ENCODE assay signal across 18 cellular contexts in the genomic region with DNA sequence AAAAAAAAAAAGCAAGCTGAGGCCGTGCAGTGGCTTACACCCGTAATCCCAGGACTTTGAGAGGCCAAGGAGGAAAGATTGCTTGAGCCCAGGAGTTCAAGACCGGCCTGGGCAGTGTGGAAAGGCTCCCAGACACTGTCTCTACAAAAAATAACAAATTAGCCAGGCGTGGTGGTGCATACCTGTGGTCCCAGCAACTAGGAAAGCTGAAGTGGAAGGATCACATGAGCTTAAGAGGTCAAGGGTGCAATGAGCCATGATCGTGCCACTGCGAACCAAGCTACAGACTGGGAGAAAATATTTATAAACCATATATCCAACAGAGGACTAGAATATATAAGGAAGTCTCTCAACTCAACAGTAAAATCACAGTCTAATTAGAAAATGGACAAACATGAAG. TPM values are rescaled to one million over a fixed set of nuclear protein-coding genes. Genes with fewer than 3 reads are reported as not detected.
DNase-seq lines count a peak whose midpoint lies in the region; ATAC-seq, FAIRE-seq and TF ChIP-seq lines count a peak whose summit lies in the region.
"Had no signal": no experiment of that assay in that cellular context is flagged by ENCODE, and none has a peak within 500 bp of the region (broad histone marks: within the 10 kb centered on the region; RNA-seq: fewer than 3 reads in every experiment).

No MANE protein-coding gene starts in this region.

- H3K4me2 ChIP-seq in astrocyte (ENCODE audit: low read length) (no peak overlapping the region), HepG2 (ENCODE audit: low read depth, low read length) (no peak overlapping the region), neural progenitor cell (no peak overlapping the region)
- H3K4me2 ChIP-seq: BLaER1 had no signal

- CTCF ChIA-PET in HepG2 (lab: Yijun Ruan, JAX; ENCODE audit: low intra/inter-chr PET ratio, low total read pairs): no interaction called here

- H3K36me3 ChIP-seq in astrocyte (ENCODE audit: insufficient read depth, low read length): no peaks in the 10 kb centered on the region
- no peaks in the 10 kb centered on the region for H3K36me3 ChIP-seq in HepG2 (replicated peaks in 1 of 2; ENCODE audit: control insufficient read depth in 1 of 2, insufficient read depth in 2 of 2, low read length in 2 of 2)
- H3K36me3 ChIP-seq in neural progenitor cell: no peaks in the 10 kb centered on the region
- H3K36me3 ChIP-seq in thyroid gland: no peaks in the 10 kb centered on the region
- peaks cover 0 to 6% of the 10 kb centered on the region in 2 donors for H3K36me3 ChIP-seq in psoas muscle (ENCODE audit: insufficient read depth in 1 of 2, low read depth in 1 of 2)
- H3K36me3 ChIP-seq: BLaER1 had no signal

- H3F3A ChIP-seq in neural progenitor cell (ENCODE audit: low read depth): no peaks in the 10 kb centered on the region

- in situ Hi-C loops in HepG2 (cut with HindIII; ENCODE audit: extremely low pct_ligation_motif_present, low pct_unique_long_range_greater_than_20kb): no loop called here
- in situ Hi-C loops in GM13977 (cut with MboI; ENCODE audit: low pct_unique_long_range_greater_than_20kb, low sequenced_read_pairs, unreplicated experiment): no loop called here

- H3K9ac ChIP-seq in astrocyte (ENCODE audit: low read length): no peak overlapping the region
- H3K9ac ChIP-seq in HepG2 (ENCODE audit: insufficient read depth, low read depth, low read length): no peak overlapping the region
- no peak overlapping the region for H3K9ac ChIP-seq in neural progenitor cell
- H3K9ac ChIP-seq: BLaER1 had no signal

- H3K9me3 ChIP-seq in astrocyte (ENCODE audit: insufficient read depth, low read depth, low read length): no peaks in the 10 kb centered on the region
- no peaks in the 10 kb centered on the region for H3K9me3 ChIP-seq in HepG2 (ENCODE audit: low read length)
- H3K9me3 ChIP-seq in neural progenitor cell (ENCODE audit: low read depth): no peaks in the 10 kb centered on the region
- H3K9me3 ChIP-seq in thyroid gland: no peaks in the 10 kb centered on the region
- H3K9me3 ChIP-seq in psoas muscle: no peaks in the 10 kb centered on the region
- H3K9me3 ChIP-seq: BLaER1 had no signal

- H3K4me1 Mint-ChIP-seq in astrocyte (ENCODE audit: low read depth, unreplicated experiment): no peaks in the 10 kb centered on the region
- peaks cover 27% of the 10 kb centered on the region for H3K4me1 Mint-ChIP-seq in neural progenitor cell
- H3K4me1 Mint-ChIP-seq in osteocyte (ENCODE audit: unreplicated experiment): no peaks in the 10 kb centered on the region
- H3K4me1 Mint-ChIP-seq: CD4-positive, alpha-beta memory T cell; H9 had no signal

- H3K9me3 Mint-ChIP-seq in astrocyte (ENCODE audit: unreplicated experiment): peaks cover 3% of the 10 kb centered on the region
- H3K9me3 Mint-ChIP-seq in neural progenitor cell: no peaks in the 10 kb centered on the region
- H3K9me3 Mint-ChIP-seq in osteocyte (ENCODE audit: unreplicated experiment): no peaks in the 10 kb centered on the region

- H3K27ac ChIP-seq in astrocyte (ENCODE audit: low read depth, low read length) (no peak overlapping the region), HepG2 (ENCODE audit: extremely low read length, insufficient read depth, low read length) (no peak overlapping the region), neural progenitor cell (no peak overlapping the region), thyroid gland (peak overlapping the region; percentile 49 to 67 (median 65)), psoas muscle (no peak overlapping the region)
- H3K27ac ChIP-seq: BLaER1 had no signal

- H3K4me3 Mint-ChIP-seq in astrocyte (ENCODE audit: unreplicated experiment) (no peak overlapping the region), neural progenitor cell (peak overlapping the region; percentile 13), osteocyte (ENCODE audit: unreplicated experiment) (no peak overlapping the region)
- H3K4me3 Mint-ChIP-seq: H9 had no signal

- intact Hi-C loops in HepG2 (cut with micrococcal nuclease; ENCODE audit: unreplicated experiment) (no loop called here), thyroid gland (cut with DNase I) (no loop called here), psoas muscle (cut with DNase I) (no loop called here)

- H2AFZ ChIP-seq in astrocyte (ENCODE audit: low read depth, low read length) (no peak overlapping the region), HepG2 (ENCODE audit: low read length) (no peak overlapping the region), neural progenitor cell (replicated peaks) (no peak overlapping the region)

- H3K36me3 Mint-ChIP-seq in astrocyte (ENCODE audit: low read depth, unreplicated experiment): peaks cover 20% of the 10 kb centered on the region
- peaks cover 25% of the 10 kb centered on the region for H3K36me3 Mint-ChIP-seq in neural progenitor cell
- H3K36me3 Mint-ChIP-seq in osteocyte (ENCODE audit: unreplicated experiment): no peaks in the 10 kb centered on the region
- H3K36me3 Mint-ChIP-seq: CD4-positive, alpha-beta memory T cell had no signal

- H3K27me3 Mint-ChIP-seq in astrocyte (ENCODE audit: low read depth, unreplicated experiment): peaks cover 5% of the 10 kb centered on the region
- peaks cover 3% of the 10 kb centered on the region for H3K27me3 Mint-ChIP-seq in neural progenitor cell (ENCODE audit: insufficient read depth, low read depth)
- H3K27me3 Mint-ChIP-seq in osteocyte (ENCODE audit: unreplicated experiment): no peaks in the 10 kb centered on the region

- H4K20me1 ChIP-seq in astrocyte (ENCODE audit: insufficient read depth, low read length) (peaks cover 6% of the 10 kb centered on the region), HepG2 (ENCODE audit: insufficient read depth, low read length) (no peaks in the 10 kb centered on the region), neural progenitor cell (ENCODE audit: low read depth) (no peaks in the 10 kb centered on the region)
- H4K20me1 ChIP-seq: BLaER1 had no signal

- WGBS in HepG2 (ENCODE audit: low lambda C conversion rate): 9% methylated on average over 6 of the region's 6 CpGs
- WGBS in thyroid gland, 2 donors: 36 to 40% methylated on average over 6 of the region's 6 CpGs
- WGBS in psoas muscle, 3 donors: 68 to 80% (median 74%) methylated on average over 6 of the region's 6 CpGs

- TF ChIP-seq CTCF in astrocyte (IDR thresholded peaks at IDR 0.05; ENCODE audit: insufficient read depth, low read depth, low read length): no peak
- TF ChIP-seq CTCF in HepG2 (CRISPR knock-in tag; IDR thresholded peaks at IDR 0.05): no peak
- TF ChIP-seq CTCF in neural progenitor cell (IDR thresholded peaks at IDR 0.05): no peak
- no peak for TF ChIP-seq CTCF in thyroid gland (IDR thresholded peaks at IDR 0.05)
- no peak for TF ChIP-seq CTCF in GM13977 (IDR thresholded peaks at IDR 0.05; ENCODE audit: extremely low read depth, insufficient read depth, missing control alignments)
- no peak for TF ChIP-seq CTCF in psoas muscle (IDR thresholded peaks at IDR 0.05)
- no peak for TF ChIP-seq CTCF in osteocyte (IDR thresholded peaks at IDR 0.05)

- TF ChIP-seq RAD21 in HepG2 (CRISPR knock-in tag; IDR thresholded peaks at IDR 0.05): no peak

- TF ChIP-seq EP300 in HepG2 (IDR thresholded peaks at IDR 0.05; ENCODE audit: low read depth in 2 of 2, low read length in 2 of 2) (no peak), HepG2 (CRISPR knock-in tag; IDR thresholded peaks at IDR 0.05; ENCODE audit: borderline replicate concordance) (no peak)

- FAIRE-seq in astrocyte (lab: Jason Lieb, UNC): no peak
- peak; percentile 39 for FAIRE-seq in HepG2 (lab: Jason Lieb, UNC)
- FAIRE-seq: A204.1, GM12892, H1 had no signal

- H3K4me3 ChIP-seq in astrocyte (ENCODE audit: insufficient read depth, low read depth, low read length): no peak overlapping the region
- no peak overlapping the region for H3K4me3 ChIP-seq in HepG2 (replicated peaks in 1 of 3; ENCODE audit: insufficient read depth in 1 of 3, low read depth in 2 of 3, low read length in 3 of 3)
- no peak overlapping the region for H3K4me3 ChIP-seq in neural progenitor cell
- H3K4me3 ChIP-seq in thyroid gland (replicated peaks in 1 of 3): no peak overlapping the region
- H3K4me3 ChIP-seq in psoas muscle: no peak overlapping the region
- H3K4me3 ChIP-seq: BLaER1 had no signal

- TF ChIP-seq POLR2A in HepG2 (IDR thresholded peaks at IDR 0.05; ENCODE audit: insufficient read depth in 1 of 2, low read depth in 2 of 2, low read length in 2 of 2) (no peak), thyroid gland (IDR thresholded peaks at IDR 0.05) (no peak)

- POLR2A ChIA-PET in HepG2 (lab: Yijun Ruan, JAX): interaction anchor here (1.4 kb wide), 1 partner anchor 10 kb away, joined by 5 read pairs; the partner anchor contains the start of gene KLHDC8B

- H3K27me3 ChIP-seq in astrocyte (ENCODE audit: insufficient read depth, low read length) (no peaks in the 10 kb centered on the region), HepG2 (ENCODE audit: control insufficient read depth in 1 of 2, insufficient read depth in 2 of 2, low read length in 2 of 2) (no peaks in the 10 kb centered on the region; a peak in 1 of 5 replicates), neural progenitor cell (no peaks in the 10 kb centered on the region), thyroid gland (no peaks in the 10 kb centered on the region), psoas muscle (ENCODE audit: insufficient read depth in 3 of 3, low read length in 2 of 3) (no peaks in the 10 kb centered on the region)
- H3K27me3 ChIP-seq: BLaER1 had no signal

- DNase-seq in astrocyte (ENCODE audit: low read depth): no peak
- DNase-seq in HepG2 (ENCODE audit: low spot score): no peak
- DNase-seq in neural progenitor cell (ENCODE audit: low spot score): no peak
- DNase-seq in thyroid gland: peak; percentile 72 to 76
- no peak for DNase-seq in GM13977 (ENCODE audit: low spot score)
- no peak for DNase-seq in psoas muscle
- no peak for DNase-seq in osteocyte (ENCODE audit: extremely low spot score, unreplicated experiment)
- DNase-seq: ACHN; AML-193; CD4-positive, alpha-beta memory T cell; DMS153; DMS79; GDM1; H9 had no signal

- ATAC-seq in HepG2 (no peak; the same call in 1 of the 3 replicates), psoas muscle (no peak)

- H3K27ac Mint-ChIP-seq in astrocyte (ENCODE audit: unreplicated experiment) (peak overlapping the region; percentile 12), neural progenitor cell (peak overlapping the region; percentile 31), osteocyte (ENCODE audit: unreplicated experiment) (no peak overlapping the region)
- H3K27ac Mint-ChIP-seq: CD4-positive, alpha-beta memory T cell had no signal

- H3K4me1 ChIP-seq in astrocyte (ENCODE audit: insufficient read depth, low read length): no peaks in the 10 kb centered on the region
- peaks cover 26% of the 10 kb centered on the region for H3K4me1 ChIP-seq in HepG2 (ENCODE audit: insufficient read depth, low read length)
- H3K4me1 ChIP-seq in neural progenitor cell: no peaks in the 10 kb centered on the region
- peaks cover 14 to 37% of the 10 kb centered on the region in 2 donors for H3K4me1 ChIP-seq in thyroid gland
- no peaks in the 10 kb centered on the region for H3K4me1 ChIP-seq in psoas muscle

- BruUV-seq in HepG2 (replicated peaks; lab: Mats Ljungman, UMichigan): no TSS peak

- H3K79me2 ChIP-seq in astrocyte (ENCODE audit: insufficient read depth, low read length) (no peaks in the 10 kb centered on the region), HepG2 (ENCODE audit: insufficient read depth, low read length) (no peaks in the 10 kb centered on the region), neural progenitor cell (ENCODE audit: low read depth) (no peaks in the 10 kb centered on the region)

RNA-seq across cellular contexts. Expression of gene KLHDC8B, which starts 10.0 kb away (rescaled TPM):
- total RNA-seq in astrocyte (30.2 and 31.6 TPM in 2 replicates), HepG2 (2016; rRNA removed; fragmentation: Illumina TruSeq; extraction: Trizol) (17.2 and 17.7 TPM in 2 replicates), neural progenitor cell (ENCODE audit: low replicate concordance) (14.8 and 45.1 TPM in 2 replicates), thyroid gland (10 to 100 TPM; 47.0 to 60.9 (median 57.2) TPM), psoas muscle (10 to 100 TPM; 24.7 to 84.5 (median 29.2) TPM), osteocyte (17.9 and 20.4 TPM in 2 replicates)
- total RNA-seq in HepG2 (2016; cell fraction: cytosol; rRNA removed; fragmentation: Illumina TruSeq; extraction: Trizol; ENCODE audit: low read depth): 5.3 and 6.0 TPM in 2 replicates
- 18.2 and 18.3 TPM in 2 replicates for total RNA-seq in HepG2 (2016; cell fraction: insoluble cytoplasmic fraction; rRNA removed; fragmentation: Illumina TruSeq; extraction: Trizol)
- 12.5 and 13.9 TPM in 2 replicates for total RNA-seq in HepG2 (2016; cell fraction: membrane; rRNA removed; fragmentation: Illumina TruSeq; extraction: Trizol)
- 9.8 and 11.3 TPM in 2 replicates for total RNA-seq in HepG2 (2016; cell fraction: nucleus; rRNA removed; fragmentation: Illumina TruSeq; extraction: Trizol)
- polyA plus RNA-seq in HepG2 (2011; rRNA removed) (17.8 and 25.3 TPM in 2 replicates), psoas muscle (10 to 100 TPM; 26.7 to 36.1 (median 28.3) TPM)
- 22.1 and 25.8 TPM in 2 replicates for polyA plus RNA-seq in HepG2 (2011; cell fraction: cytosol; rRNA removed)
- polyA plus RNA-seq in HepG2 (2011; cell fraction: nucleus; rRNA removed): 23.7 and 30.7 TPM in 2 replicates
- 10.3 and 15.5 TPM in 2 replicates for polyA plus RNA-seq in HepG2 (2012)
- 3.5 and 4.4 TPM in 2 replicates for polyA plus RNA-seq in HepG2 (2016; cell fraction: cytosol; fragmentation: Illumina TruSeq; extraction: Trizol; ENCODE audit: low read depth)
- polyA plus RNA-seq in HepG2 (2016; cell fraction: insoluble cytoplasmic fraction; fragmentation: Illumina TruSeq; extraction: Trizol; ENCODE audit: low read depth): 15.1 and 17.0 TPM in 2 replicates
- polyA plus RNA-seq in HepG2 (2016; cell fraction: membrane; fragmentation: Illumina TruSeq; extraction: Trizol; ENCODE audit: low read depth): 8.7 and 9.4 TPM in 2 replicates
- polyA plus RNA-seq in HepG2 (2016; cell fraction: nucleus; fragmentation: Illumina TruSeq; extraction: Trizol; ENCODE audit: insufficient read depth, low read depth): 19.1 and 19.7 TPM in 2 replicates
- 1.0 and 28.1 TPM in 2 replicates for polyA minus RNA-seq in HepG2 (2011; rRNA and poly(A)+ RNA removed; ENCODE audit: low replicate concordance)
- 8.4 and 13.7 TPM in 2 replicates for polyA minus RNA-seq in HepG2 (2011; cell fraction: cytosol; rRNA and poly(A)+ RNA removed)
- polyA minus RNA-seq in HepG2 (2011; cell fraction: nucleus; rRNA and poly(A)+ RNA removed): 9.1 and 15.0 TPM in 2 replicates

RNA-seq across cellular contexts. Expression of gene CCDC71, which starts 15.2 kb away (rescaled TPM):
- total RNA-seq in astrocyte (18.5 and 20.5 TPM in 2 replicates), HepG2 (2016; rRNA removed; fragmentation: Illumina TruSeq; extraction: Trizol) (13.3 and 14.3 TPM in 2 replicates), neural progenitor cell (ENCODE audit: low replicate concordance) (18.8 and 41.9 TPM in 2 replicates), thyroid gland (10 to 100 TPM; 35.2 to 63.7 (median 58.5) TPM), psoas muscle (10 to 100 TPM; 12.6 to 20.5 (median 14.7) TPM), osteocyte (23.7 and 24.9 TPM in 2 replicates)
- 4.1 and 4.7 TPM in 2 replicates for total RNA-seq in HepG2 (2016; cell fraction: cytosol; rRNA removed; fragmentation: Illumina TruSeq; extraction: Trizol; ENCODE audit: low read depth)
- total RNA-seq in HepG2 (2016; cell fraction: insoluble cytoplasmic fraction; rRNA removed; fragmentation: Illumina TruSeq; extraction: Trizol): 12.6 and 13.9 TPM in 2 replicates
- total RNA-seq in HepG2 (2016; cell fraction: membrane; rRNA removed; fragmentation: Illumina TruSeq; extraction: Trizol): 10.5 and 10.7 TPM in 2 replicates
- total RNA-seq in HepG2 (2016; cell fraction: nucleus; rRNA removed; fragmentation: Illumina TruSeq; extraction: Trizol): 9.0 and 9.1 TPM in 2 replicates
- polyA plus RNA-seq in HepG2 (2011; rRNA removed) (9.7 and 14.9 TPM in 2 replicates), psoas muscle (10 to 100 TPM; 20.0 to 26.8 (median 20.8) TPM)
- polyA plus RNA-seq in HepG2 (2011; cell fraction: cytosol; rRNA removed): 11.8 and 15.0 TPM in 2 replicates
- 12.1 and 12.2 TPM in 2 replicates for polyA plus RNA-seq in HepG2 (2011; cell fraction: nucleus; rRNA removed)
- 6.4 and 7.7 TPM in 2 replicates for polyA plus RNA-seq in HepG2 (2012)
- polyA plus RNA-seq in HepG2 (2016; cell fraction: cytosol; fragmentation: Illumina TruSeq; extraction: Trizol; ENCODE audit: low read depth): 2.1 and 3.0 TPM in 2 replicates
- 15.2 TPM in 2 replicates for polyA plus RNA-seq in HepG2 (2016; cell fraction: insoluble cytoplasmic fraction; fragmentation: Illumina TruSeq; extraction: Trizol; ENCODE audit: low read depth)
- polyA plus RNA-seq in HepG2 (2016; cell fraction: membrane; fragmentation: Illumina TruSeq; extraction: Trizol; ENCODE audit: low read depth): 5.5 and 5.6 TPM in 2 replicates
- polyA plus RNA-seq in HepG2 (2016; cell fraction: nucleus; fragmentation: Illumina TruSeq; extraction: Trizol; ENCODE audit: insufficient read depth, low read depth): 9.9 and 12.2 TPM in 2 replicates
- 56.3 and 64.8 TPM in 2 replicates for polyA minus RNA-seq in HepG2 (2011; rRNA and poly(A)+ RNA removed; ENCODE audit: low replicate concordance)
- polyA minus RNA-seq in HepG2 (2011; cell fraction: cytosol; rRNA and poly(A)+ RNA removed): 9.1 and 9.9 TPM in 2 replicates
- polyA minus RNA-seq in HepG2 (2011; cell fraction: nucleus; rRNA and poly(A)+ RNA removed): 24.2 and 24.7 TPM in 2 replicates

RNA-seq across cellular contexts. Expression of gene LAMB2, which starts 48.5 kb away (rescaled TPM):
- 344 and 391 TPM in 2 replicates for total RNA-seq in astrocyte
- 67.9 and 208 TPM in 2 replicates for total RNA-seq in HepG2 (2016; rRNA removed; fragmentation: Illumina TruSeq; extraction: Trizol)
- 13.5 and 15.2 TPM in 2 replicates for total RNA-seq in HepG2 (2016; cell fraction: cytosol; rRNA removed; fragmentation: Illumina TruSeq; extraction: Trizol; ENCODE audit: low read depth)
- total RNA-seq in HepG2 (2016; cell fraction: insoluble cytoplasmic fraction; rRNA removed; fragmentation: Illumina TruSeq; extraction: Trizol): 56.7 and 217 TPM in 2 replicates
- total RNA-seq in HepG2 (2016; cell fraction: membrane; rRNA removed; fragmentation: Illumina TruSeq; extraction: Trizol): 16.6 and 17.9 TPM in 2 replicates
- total RNA-seq in HepG2 (2016; cell fraction: nucleus; rRNA removed; fragmentation: Illumina TruSeq; extraction: Trizol): 198 and 230 TPM in 2 replicates
- polyA plus RNA-seq in HepG2 (2011; rRNA removed): 443 and 619 TPM in 2 replicates
- 165 and 171 TPM in 2 replicates for polyA plus RNA-seq in HepG2 (2011; cell fraction: cytosol; rRNA removed)
- polyA plus RNA-seq in HepG2 (2011; cell fraction: nucleus; rRNA removed): 2,056 and 2,231 TPM in 2 replicates
- 234 and 362 TPM in 2 replicates for polyA plus RNA-seq in HepG2 (2012)
- 7.4 and 10.4 TPM in 2 replicates for polyA plus RNA-seq in HepG2 (2016; cell fraction: cytosol; fragmentation: Illumina TruSeq; extraction: Trizol; ENCODE audit: low read depth)
- polyA plus RNA-seq in HepG2 (2016; cell fraction: insoluble cytoplasmic fraction; fragmentation: Illumina TruSeq; extraction: Trizol; ENCODE audit: low read depth): 45.9 and 61.9 TPM in 2 replicates
- 9.9 and 13.5 TPM in 2 replicates for polyA plus RNA-seq in HepG2 (2016; cell fraction: membrane; fragmentation: Illumina TruSeq; extraction: Trizol; ENCODE audit: low read depth)
- polyA plus RNA-seq in HepG2 (2016; cell fraction: nucleus; fragmentation: Illumina TruSeq; extraction: Trizol; ENCODE audit: insufficient read depth, low read depth): 423 and 430 TPM in 2 replicates
- 13.3 and 724 TPM in 2 replicates for polyA minus RNA-seq in HepG2 (2011; rRNA and poly(A)+ RNA removed; ENCODE audit: low replicate concordance)
- 108 and 211 TPM in 2 replicates for polyA minus RNA-seq in HepG2 (2011; cell fraction: cytosol; rRNA and poly(A)+ RNA removed)
- 147 and 217 TPM in 2 replicates for polyA minus RNA-seq in HepG2 (2011; cell fraction: nucleus; rRNA and poly(A)+ RNA removed)
- 75.4 and 137 TPM in 2 replicates for total RNA-seq in neural progenitor cell (ENCODE audit: low replicate concordance)
- total RNA-seq in thyroid gland: 100 to 1,000 TPM; 452 to 573 (median 527) TPM
- 100 to 1,000 TPM; 133 to 220 (median 141) TPM for total RNA-seq in psoas muscle
- polyA plus RNA-seq in psoas muscle: 100 to 1,000 TPM in 1 of 3 donors, 10 to 100 TPM in 2; 81.6 to 123 (median 95.3) TPM
- total RNA-seq in osteocyte: 721 and 811 TPM in 2 replicates
- polyA plus RNA-seq: CD4-positive, alpha-beta memory T cell had no signal

Comparison
In these comparisons a context has a peak if more than half of its experiments do, and no peak if none do; other contexts are left out.
1. DNase-seq: peak in thyroid gland (2 of 2); none in astrocyte (single experiment), HepG2 (single experiment), neural progenitor cell (single experiment), GM13977 (single experiment), psoas muscle (0 of 2) and osteocyte (single experiment).
2. H3K27ac ChIP-seq: peak in thyroid gland (3 of 3); none in astrocyte (single experiment), HepG2 (single experiment), neural progenitor cell (single experiment) and psoas muscle (single experiment).